In genomic region chr5:172936441-172936840, GRCh38 we compare ENCODE assay signal across 19 cellular contexts. TPM values are rescaled to one million over a fixed set of nuclear protein-coding genes. Genes with fewer than 3 reads are reported as not detected.
A peak's percentile ranks its signal among the peaks of the same experiment; 100 is the strongest.
DNase-seq lines count a peak whose midpoint lies in the region; ATAC-seq and TF ChIP-seq lines count a peak whose summit lies in the region.
"Had no signal": no experiment of that assay in that cellular context is flagged by ENCODE, and none has a peak within 500 bp of the region (broad histone marks: within the 10 kb centered on the region; RNA-seq: fewer than 3 reads in every experiment).

No MANE protein-coding gene starts in this region.

- H3K36me3 ChIP-seq in effector memory CD4-positive, alpha-beta T cell (ENCODE audit: control insufficient read depth, insufficient read depth, low read length) = peaks cover 33% of the 10 kb centered on the region

- no peak for ATAC-seq in Right ventricle myocardium inferior
- peak in 1 of 2 donors; percentile 28 for ATAC-seq in stimulated activated naive B cell treated with anti-CD40 and anti-IgM and Interleukin-4, amounts not matched to agents 10 μg/mL and 1 μg/mL and 100 μg/mL, for 72 hours (replicated peaks)
- ATAC-seq: CD8-positive, alpha-beta T cell; GM23338 had no signal

- no peak for TF ChIP-seq POLR2A in erythroblast (IDR thresholded peaks at IDR 0.05; ENCODE audit: low read length)

- H3K9me3 ChIP-seq in effector memory CD4-positive, alpha-beta T cell (ENCODE audit: control insufficient read depth, low read length) = no peaks in the 10 kb centered on the region
- H3K9me3 ChIP-seq: Peyer's patch had no signal

- intact Hi-C loops in Right ventricle myocardium inferior (cut with DNase I) = loop anchor here (5.0 kb wide), 1 partner anchor 464 kb away; no protein-coding TSS in a partner anchor
- intact Hi-C loops in cardiac septum (cut with DNase I) = no loop called here

- no peak overlapping the region for H3K4me3 Mint-ChIP-seq in mesothelial cell of epicardium
- no peak overlapping the region for H3K4me3 Mint-ChIP-seq in stimulated activated naive B cell treated with anti-CD40 and anti-IgM and Interleukin-4, amounts not matched to agents 10 μg/mL and 1 μg/mL and 100 μg/mL, for 72 hours
- H3K4me3 Mint-ChIP-seq: CD8-positive, alpha-beta T cell; GM23338 had no signal

- POLR2A ChIA-PET in RWPE1 (lab: Yijun Ruan, JAX; ENCODE audit: low non-redundant PET) = interaction anchor here (1.1 kb wide), 1 partner anchor 165 kb away, joined by 4 read pairs; no protein-coding TSS in a partner anchor

- H3K4me1 Mint-ChIP-seq in mesothelial cell of epicardium = peaks cover 4% of the 10 kb centered on the region
- H3K4me1 Mint-ChIP-seq in stimulated activated naive B cell treated with anti-CD40 and anti-IgM and Interleukin-4, amounts not matched to agents 10 μg/mL and 1 μg/mL and 100 μg/mL, for 72 hours = peaks cover 11 to 12% of the 10 kb centered on the region in 2 donors

- no peaks in the 10 kb centered on the region for H3K27me3 Mint-ChIP-seq in mesothelial cell of epicardium (ENCODE audit: low read depth)
- H3K27me3 Mint-ChIP-seq in stimulated activated naive B cell treated with anti-CD40 and anti-IgM and Interleukin-4, amounts not matched to agents 10 μg/mL and 1 μg/mL and 100 μg/mL, for 72 hours = no peaks in the 10 kb centered on the region

- H3K27ac Mint-ChIP-seq in mesothelial cell of epicardium = peak overlapping the region; percentile 43
- H3K27ac Mint-ChIP-seq in stimulated activated naive B cell treated with anti-CD40 and anti-IgM and Interleukin-4, amounts not matched to agents 10 μg/mL and 1 μg/mL and 100 μg/mL, for 72 hours = peak overlapping the region; percentile 31
- H3K27ac Mint-ChIP-seq: GM23338 had no signal

- CTCF ChIA-PET in RWPE1 (lab: Yijun Ruan, JAX) = interaction anchor here (0.5 to 1.9 kb wide), 6 partner anchors 220 to 673 kb away, joined by 3 to 7 read pairs (median 4); no protein-coding TSS in a partner anchor

- peaks cover 31% of the 10 kb centered on the region for H3K36me3 Mint-ChIP-seq in mesothelial cell of epicardium
- peaks cover 54 to 67% of the 10 kb centered on the region in 2 donors for H3K36me3 Mint-ChIP-seq in stimulated activated naive B cell treated with anti-CD40 and anti-IgM and Interleukin-4, amounts not matched to agents 10 μg/mL and 1 μg/mL and 100 μg/mL, for 72 hours

- no peaks in the 10 kb centered on the region for H3K4me1 ChIP-seq in effector memory CD4-positive, alpha-beta T cell (ENCODE audit: control insufficient read depth, insufficient read depth, low read length, poor library complexity, severe bottlenecking)
- H3K4me1 ChIP-seq: Peyer's patch had no signal

- H3K27me3 ChIP-seq in effector memory CD4-positive, alpha-beta T cell (replicated peaks; ENCODE audit: control insufficient read depth, insufficient read depth, low read length, poor library complexity, severe bottlenecking) = no peaks in the 10 kb centered on the region
- H3K27me3 ChIP-seq: Peyer's patch had no signal

- H3K4me3 ChIP-seq in effector memory CD4-positive, alpha-beta T cell (ENCODE audit: insufficient read depth, low read depth, low read length, poor library complexity, severe bottlenecking) = no peak overlapping the region
- H3K4me3 ChIP-seq: GM23338, Peyer's patch had no signal

- DNase-seq in Right ventricle myocardium inferior (ENCODE audit: missing footprints) (peak; percentile 11), cardiac septum (ENCODE audit: low spot score) (no peak), RWPE1 (ENCODE audit: low spot score) (no peak), mesothelial cell of epicardium (ENCODE audit: low spot score in 2 of 2, unreplicated experiment in 2 of 2) (no peak), DMS 273 (lab: John Stamatoyannopoulos, UW; ENCODE audit: unreplicated experiment) (no peak), erythroblast (lab: John Stamatoyannopoulos, UW) (no peak)
- no peak for DNase-seq in stimulated activated naive B cell treated with anti-CD40 and anti-IgM and Interleukin-4, amounts not matched to agents 10 μg/mL and 1 μg/mL and 100 μg/mL, for 72 hours
- DNase-seq in effector memory CD4-positive, alpha-beta T cell = no peak
- DNase-seq: CD8-positive, alpha-beta T cell; HCEC 1CT; KG1; NCI-H1092 treated with DMSO at 0.1 percent for 48 hours; NCI-H1436 treated with DMSO at 0.1 percent for 48 hours; NCI-H1930; NCI-H2227 treated with DMSO at 0.1 percent for 48 hours; NCI-H510A treated with DMSO at 0.1 percent for 48 hours; NCI-H82; Peyer's patch had no signal

- no peaks in the 10 kb centered on the region for H3K9me3 Mint-ChIP-seq in mesothelial cell of epicardium
- no peaks in the 10 kb centered on the region for H3K9me3 Mint-ChIP-seq in stimulated activated naive B cell treated with anti-CD40 and anti-IgM and Interleukin-4, amounts not matched to agents 10 μg/mL and 1 μg/mL and 100 μg/mL, for 72 hours
- H3K9me3 Mint-ChIP-seq: CD8-positive, alpha-beta T cell; GM23338 had no signal

- H3K27ac ChIP-seq in RWPE1 = 0 out of 2 replicates have a peak overlapping the region, but pooled peaks have one; percentile 2
- no peak overlapping the region for H3K27ac ChIP-seq in effector memory CD4-positive, alpha-beta T cell (ENCODE audit: insufficient read depth, low read length, poor library complexity, severe bottlenecking)
- H3K27ac ChIP-seq: Peyer's patch had no signal

- TF ChIP-seq CTCF in RWPE1 (conservative IDR thresholded peaks at IDR 0.05; ENCODE audit: low read depth) = no peak
- no peak for TF ChIP-seq CTCF in mesothelial cell of epicardium (IDR thresholded peaks at IDR 0.05; ENCODE audit: unreplicated experiment)

RNA-seq across cellular contexts. Expression of gene RPL26L1, which starts 22.8 kb away (rescaled TPM):
- total RNA-seq in Right ventricle myocardium inferior = 23.9 TPM
- total RNA-seq in cardiac septum = 28.1 TPM
- total RNA-seq in mesothelial cell of epicardium = 43.0 to 43.9 TPM (median 43.9 TPM) in 3 replicates

RNA-seq across cellular contexts. Expression of gene ATP6V0E1, which starts 47.1 kb away (rescaled TPM):
- total RNA-seq in Right ventricle myocardium inferior (167 TPM), cardiac septum (201 TPM), mesothelial cell of epicardium (116 to 125 TPM (median 120 TPM) in 3 replicates)
